ENCODE assay signal across 18 cellular contexts in genomic region chr13:70189981-70190380, GRCh38.
DNase-seq lines count a peak whose midpoint lies in the region; ATAC-seq and TF ChIP-seq lines count a peak whose summit lies in the region.
"Had no signal": no experiment of that assay in that cellular context is flagged by ENCODE, and none has a peak within 500 bp of the region (broad histone marks: within the 10 kb centered on the region; RNA-seq: fewer than 3 reads in every experiment).

No MANE protein-coding gene starts in this region.

- no peak overlapping the region for H3K9ac ChIP-seq in neural progenitor cell
- H3K9ac ChIP-seq: BLaER1 treated with 17β-estradiol and CSF1 and Interleukin-3, amounts not matched to agents 10 nM and 100 nM; GM23248 had no signal

- H3K27ac Mint-ChIP-seq in neural progenitor cell: no peak overlapping the region
- H3K27ac Mint-ChIP-seq: HFFc6, T-helper 17 cell had no signal

- H3K4me1 Mint-ChIP-seq in neural progenitor cell: no peaks in the 10 kb centered on the region
- H3K4me1 Mint-ChIP-seq: T-helper 17 cell had no signal

- no peaks in the 10 kb centered on the region for H3K27me3 ChIP-seq in neural progenitor cell
- H3K27me3 ChIP-seq: BLaER1 treated with 17β-estradiol and CSF1 and Interleukin-3, amounts not matched to agents 10 nM and 100 nM had no signal

- H4K20me1 ChIP-seq in neural progenitor cell (ENCODE audit: low read depth): no peaks in the 10 kb centered on the region
- H4K20me1 ChIP-seq: BLaER1 treated with 17β-estradiol and CSF1 and Interleukin-3, amounts not matched to agents 10 nM and 100 nM had no signal

- H3K27ac ChIP-seq in neural progenitor cell: no peak overlapping the region
- H3K27ac ChIP-seq: BLaER1 treated with 17β-estradiol and CSF1 and Interleukin-3, amounts not matched to agents 10 nM and 100 nM; GM23248 had no signal

- DNase-seq in NCI-H2107 treated with DMSO at 0.1 percent for 48 hours (lab: John Stamatoyannopoulos, UW; ENCODE audit: unreplicated experiment) (peak; percentile 90), NCI-H2107 (lab: John Stamatoyannopoulos, UW) (no peak), NCI-H1436 treated with DMSO at 0.1 percent for 48 hours (lab: John Stamatoyannopoulos, UW) (peak; percentile 92), NCI-H748 (lab: John Stamatoyannopoulos, UW; ENCODE audit: unreplicated experiment) (peak; percentile 80), neural progenitor cell (ENCODE audit: low spot score) (peak; percentile 28)
- DNase-seq in stimulated activated naive CD4-positive, alpha-beta T cell (lab: John Stamatoyannopoulos, UW): no peak
- DNase-seq: 8988T, GM23248, HFFc6, NCI-H1048, NCI-H526, T-helper 17 cell had no signal

- peaks cover 6% of the 10 kb centered on the region for H3K4me1 ChIP-seq in neural progenitor cell
- H3K4me1 ChIP-seq: BLaER1 treated with 17β-estradiol and CSF1 and Interleukin-3, amounts not matched to agents 10 nM and 100 nM had no signal

- H2AFZ ChIP-seq in neural progenitor cell (replicated peaks): no peak overlapping the region
- H2AFZ ChIP-seq: GM23248 had no signal

- no peaks in the 10 kb centered on the region for H3F3A ChIP-seq in neural progenitor cell (ENCODE audit: low read depth)

- H3K4me2 ChIP-seq in neural progenitor cell: no peak overlapping the region
- H3K4me2 ChIP-seq: BLaER1 treated with 17β-estradiol and CSF1 and Interleukin-3, amounts not matched to agents 10 nM and 100 nM had no signal

- no peak for ATAC-seq in GM19452 (IDR thresholded peaks at IDR 0.05; ENCODE audit: unreplicated experiment)
- no peak for ATAC-seq in HG03196 (IDR thresholded peaks at IDR 0.05; ENCODE audit: unreplicated experiment)
- ATAC-seq: K562, Panc1, Right ventricle myocardium inferior, T-helper 17 cell had no signal

- H3K36me3 Mint-ChIP-seq in neural progenitor cell: no peaks in the 10 kb centered on the region

- H3K79me2 ChIP-seq in neural progenitor cell (ENCODE audit: low read depth): no peaks in the 10 kb centered on the region

- no peaks in the 10 kb centered on the region for H3K27me3 Mint-ChIP-seq in neural progenitor cell (ENCODE audit: insufficient read depth, low read depth)
- H3K27me3 Mint-ChIP-seq: T-helper 17 cell had no signal

- H3K36me3 ChIP-seq in neural progenitor cell: no peaks in the 10 kb centered on the region
- H3K36me3 ChIP-seq: BLaER1 treated with 17β-estradiol and CSF1 and Interleukin-3, amounts not matched to agents 10 nM and 100 nM had no signal

- no peak for TF ChIP-seq CTCF in neural progenitor cell (IDR thresholded peaks at IDR 0.05)

- H3K9me3 ChIP-seq in neural progenitor cell (ENCODE audit: low read depth): no peaks in the 10 kb centered on the region
- H3K9me3 ChIP-seq: BLaER1 treated with 17β-estradiol and CSF1 and Interleukin-3, amounts not matched to agents 10 nM and 100 nM had no signal

- H3K9me3 Mint-ChIP-seq in neural progenitor cell: no peaks in the 10 kb centered on the region

- no peak overlapping the region for H3K4me3 Mint-ChIP-seq in neural progenitor cell
- H3K4me3 Mint-ChIP-seq: HFFc6, T-helper 17 cell had no signal

- no peak overlapping the region for H3K4me3 ChIP-seq in neural progenitor cell
- H3K4me3 ChIP-seq: BLaER1 treated with 17β-estradiol and CSF1 and Interleukin-3, amounts not matched to agents 10 nM and 100 nM; GM23248; K562 had no signal

Comparison
In these comparisons a context has a peak if more than half of its experiments do, and no peak if none do; other contexts are left out.
1. DNase-seq: peak in NCI-H2107 treated with DMSO at 0.1 percent for 48 hours (single experiment), NCI-H1436 treated with DMSO at 0.1 percent for 48 hours (single experiment), NCI-H748 (single experiment) and neural progenitor cell (single experiment); none in NCI-H2107 (single experiment) and stimulated activated naive CD4-positive, alpha-beta T cell (0 of 6).